Comparison of ENCODE assay signal across 8 cellular contexts in genomic region chr21:41767606-41768370, GRCh38. TPM values are rescaled to one million over a fixed set of nuclear protein-coding genes. Genes with fewer than 3 reads are reported as not detected.
A peak's percentile ranks its signal among the peaks of the same experiment; 100 is the strongest.
DNase-seq lines count a peak whose midpoint lies in the region; ATAC-seq and TF ChIP-seq lines count a peak whose summit lies in the region.

No MANE protein-coding gene starts in this region.

- H3K4me2 ChIP-seq in BLaER1, result peak overlapping the region; percentile 71
- peak overlapping the region; percentile 28 for H3K4me2 ChIP-seq in mesendoderm (ENCODE audit: low read length)

- no peak overlapping the region for H2BK15ac ChIP-seq in mesendoderm (replicated peaks; ENCODE audit: low read depth)

- no peak overlapping the region for H2AK5ac ChIP-seq in mesendoderm (ENCODE audit: low read length)

- no peak overlapping the region for H3K18ac ChIP-seq in mesendoderm (ENCODE audit: low read length)

- H3K36me3 ChIP-seq in BLaER1 (no peaks in the 10 kb centered on the region), adipocyte (ENCODE audit: control insufficient read depth, insufficient read depth, low read length, severe bottlenecking) (no peaks in the 10 kb centered on the region), mesendoderm (ENCODE audit: control insufficient read depth, insufficient read depth, low read length) (no peaks in the 10 kb centered on the region)

- H3K27me3 ChIP-seq in BLaER1 (peaks cover 83% of the 10 kb centered on the region), adipocyte (replicated peaks; ENCODE audit: control insufficient read depth, insufficient read depth, low read length) (peaks cover 81% of the 10 kb centered on the region), mesendoderm (ENCODE audit: insufficient read depth, low read length, poor library complexity) (peaks cover 3% of the 10 kb centered on the region)

- DNase-seq in HT-29 (ENCODE audit: low spot score) (peak; percentile 45), adipocyte (ENCODE audit: low read depth) (peak; percentile 52), mesendoderm (no peak), HuH-7.5 (ENCODE audit: low spot score) (no peak), AG08396 (ENCODE audit: low spot score) (no peak)
- no peak for DNase-seq in effector CD8-positive, alpha-beta T cell (lab: John Stamatoyannopoulos, UW)

- H4K5ac ChIP-seq in mesendoderm (ENCODE audit: low read length), result no peak overlapping the region

- no peak for TF ChIP-seq POLR2A in GM18505 (IDR thresholded peaks at IDR 0.05; ENCODE audit: borderline replicate concordance, extremely low read depth, insufficient read depth, insufficient read length)

- peaks cover 31% of the 10 kb centered on the region; the same call in 1 of the 2 replicates for H4K20me1 ChIP-seq in BLaER1

- H3K4me3 ChIP-seq in BLaER1 (peak overlapping the region; percentile 35; the same call in 1 of the 2 replicates), adipocyte (ENCODE audit: low read length) (peak overlapping the region; percentile 76), mesendoderm (ENCODE audit: low read length) (no peak overlapping the region)

- H3K79me1 ChIP-seq in mesendoderm (ENCODE audit: low read length), result peaks cover 11% of the 10 kb centered on the region

- H4K8ac ChIP-seq in mesendoderm (ENCODE audit: low read depth, low read length), result no peak overlapping the region

- peaks cover 7% of the 10 kb centered on the region for H3K79me2 ChIP-seq in mesendoderm (ENCODE audit: control insufficient read depth, insufficient read depth, low read length)

- H3K23ac ChIP-seq in mesendoderm (ENCODE audit: low read length), result no peak overlapping the region

- H3K9me3 ChIP-seq in BLaER1 (peaks cover 16% of the 10 kb centered on the region), adipocyte (ENCODE audit: control insufficient read depth, low read length) (no peaks in the 10 kb centered on the region)

- peaks cover 19% of the 10 kb centered on the region for H3K4me1 ChIP-seq in BLaER1
- peaks cover 16% of the 10 kb centered on the region for H3K4me1 ChIP-seq in adipocyte (ENCODE audit: control insufficient read depth, insufficient read depth, low read length)
- peaks cover 6% of the 10 kb centered on the region for H3K4me1 ChIP-seq in mesendoderm (ENCODE audit: control insufficient read depth, low read depth, low read length)

- ATAC-seq in GM18505 (IDR thresholded peaks at IDR 0.05; ENCODE audit: unreplicated experiment), result no peak

- H2BK5ac ChIP-seq in mesendoderm (ENCODE audit: low read length), result no peak overlapping the region

- H3K56ac ChIP-seq in mesendoderm (ENCODE audit: low read length), result peak overlapping the region; percentile 57

- H3K27ac ChIP-seq in BLaER1 (no peak overlapping the region), mesendoderm (ENCODE audit: low read depth, low read length) (no peak overlapping the region)

- no peak overlapping the region for H2BK120ac ChIP-seq in mesendoderm (ENCODE audit: low read depth, low read length)

- H3K4ac ChIP-seq in mesendoderm (ENCODE audit: low read depth, low read length), result no peak overlapping the region

- WGBS in mesendoderm (ENCODE audit: extremely low coverage, insufficient coverage, low lambda C conversion rate), result no CpG with 5 or more reads among the region's 25 CpGs

- H3K9ac ChIP-seq in BLaER1 (no peak overlapping the region), adipocyte (ENCODE audit: low read length) (no peak overlapping the region), mesendoderm (ENCODE audit: low read length) (peak overlapping the region; percentile 34)

RNA-seq across cellular contexts. Expression of gene RIPK4, which starts 0.9 kb away (rescaled TPM):
- 54.3 and 60.9 TPM in 2 replicates for total RNA-seq in HT-29 (2014; rRNA removed; shearing (Covaris generic))
- polyA plus RNA-seq in mesendoderm (2013, experiment 1 of 2), result 1.7 TPM
- polyA plus RNA-seq in mesendoderm (2013, experiment 2 of 2), result 1.7 TPM

Comparison
In these comparisons a context has a peak if more than half of its experiments do, and no peak if none do; other contexts are left out.
1. DNase-seq: peak in HT-29 (single experiment) and adipocyte (single experiment); none in mesendoderm (single experiment), effector CD8-positive, alpha-beta T cell (single experiment), HuH-7.5 (single experiment) and AG08396 (single experiment).